In the genomic region with DNA sequence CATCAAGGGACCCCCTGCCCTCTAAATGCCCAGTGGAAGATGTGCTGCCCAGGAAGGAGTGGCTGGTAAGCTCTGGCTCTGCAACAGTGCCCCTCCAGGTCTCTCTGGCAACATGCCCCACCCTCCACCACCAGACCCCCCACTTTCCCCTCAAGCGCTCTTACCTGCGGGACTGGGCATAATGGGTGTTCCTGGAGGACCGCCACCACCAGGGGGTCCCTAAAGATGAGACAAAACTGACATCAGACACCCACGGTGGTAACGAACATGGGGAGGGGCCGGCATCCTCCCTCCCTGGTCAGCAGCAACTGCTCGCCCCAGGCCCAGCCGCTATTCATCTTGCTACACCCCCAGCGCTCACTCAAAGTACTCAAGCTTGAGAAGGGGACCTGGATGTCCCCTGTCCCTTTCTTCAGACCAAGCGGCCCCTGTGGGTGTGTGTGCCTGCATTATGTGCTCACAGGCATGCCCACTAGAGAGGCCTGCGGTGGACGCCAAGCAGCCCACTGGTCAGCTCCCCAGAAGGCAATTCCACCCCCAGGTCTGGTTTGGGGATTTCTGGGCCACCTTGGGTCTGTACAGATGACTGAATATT, we compare ENCODE assay signal across 23 cellular contexts.
"Had no signal": no experiment of that assay in that cellular context is flagged by ENCODE, and none has a peak within 500 bp of the region (broad histone marks: within the 10 kb centered on the region; RNA-seq: fewer than 3 reads in every experiment).

No MANE protein-coding gene starts in this region.

- H3K4me1 Mint-ChIP-seq: stimulated activated memory B cell treated with anti-CD40 and anti-IgM and Interleukin-4, amounts not matched to agents 10 μg/mL and 1 μg/mL and 100 μg/mL, for 72 hours had no signal

- ATAC-seq: effector memory CD8-positive, alpha-beta T cell; gastroesophageal sphincter; left cardiac atrium; naive thymus-derived CD4-positive, alpha-beta T cell; stimulated activated memory B cell treated with anti-CD40 and anti-IgM and Interleukin-4, amounts not matched to agents 10 μg/mL and 1 μg/mL and 100 μg/mL, for 72 hours; stimulated activated naive CD8-positive, alpha-beta T cell treated with anti-CD3 and anti-CD28 coated beads, Interleukin-15, amount 100 ng/mL, for 72 hours had no signal

- H3K4me3 ChIP-seq: esophagus squamous epithelium, gastroesophageal sphincter, left ventricle myocardium inferior, lung, smooth muscle cell, testis, transverse colon had no signal

- DNase-seq: cerebellar nuclear complex; effector memory CD8-positive, alpha-beta T cell; esophagus squamous epithelium; foreskin fibroblast; immature natural killer cell; left cardiac atrium; left ventricle myocardium inferior; mesendoderm; naive thymus-derived CD4-positive, alpha-beta T cell; posterior cingulate gyrus; stimulated activated CD4-positive, alpha-beta T cell treated with anti-CD3 and anti-CD28 coated beads, Interleukin-4, amount 100 ng/mL, for 1 hour; stimulated activated CD8-positive, alpha-beta memory T cell treated with anti-CD3 and anti-CD28 coated beads, Interleukin-4, amount 100 ng/mL, for 48 hours; stimulated activated naive CD8-positive, alpha-beta T cell treated with anti-CD3 and anti-CD28 coated beads, Interleukin-15, amount 100 ng/mL, for 72 hours; testis; transverse colon had no signal

- H3K27me3 ChIP-seq: esophagus squamous epithelium, gastroesophageal sphincter, neutrophil, testis, transverse colon had no signal

- H3K4me1 ChIP-seq: esophagus squamous epithelium, transverse colon had no signal

- H3K4me3 Mint-ChIP-seq: dendritic cell treated with granulocyte-macrophage colony-stimulating factor and Interleukin-4, amounts not matched to agents 40 ng/mL and 50 ng/mL, for 4 days; effector memory CD8-positive, alpha-beta T cell; immature natural killer cell; naive thymus-derived CD4-positive, alpha-beta T cell; stimulated activated memory B cell treated with anti-CD40 and anti-IgM and Interleukin-4, amounts not matched to agents 10 μg/mL and 1 μg/mL and 100 μg/mL, for 72 hours; stimulated activated naive CD8-positive, alpha-beta T cell treated with anti-CD3 and anti-CD28 coated beads, Interleukin-15, amount 100 ng/mL, for 72 hours had no signal

- H3K27ac ChIP-seq: esophagus squamous epithelium, gastroesophageal sphincter, left ventricle myocardium inferior, neutrophil, testis, transverse colon had no signal

- H3K27ac Mint-ChIP-seq: dendritic cell treated with granulocyte-macrophage colony-stimulating factor and Interleukin-4, amounts not matched to agents 40 ng/mL and 50 ng/mL, for 4 days; stimulated activated memory B cell treated with anti-CD40 and anti-IgM and Interleukin-4, amounts not matched to agents 10 μg/mL and 1 μg/mL and 100 μg/mL, for 72 hours had no signal

- H3K36me3 ChIP-seq: neutrophil had no signal

- H3K9me3 Mint-ChIP-seq: dendritic cell treated with granulocyte-macrophage colony-stimulating factor and Interleukin-4, amounts not matched to agents 40 ng/mL and 50 ng/mL, for 4 days; effector memory CD8-positive, alpha-beta T cell; immature natural killer cell; stimulated activated memory B cell treated with anti-CD40 and anti-IgM and Interleukin-4, amounts not matched to agents 10 μg/mL and 1 μg/mL and 100 μg/mL, for 72 hours; stimulated activated naive CD8-positive, alpha-beta T cell treated with anti-CD3 and anti-CD28 coated beads, Interleukin-15, amount 100 ng/mL, for 72 hours had no signal

- H3K9me3 ChIP-seq: esophagus squamous epithelium, gastroesophageal sphincter, left ventricle myocardium inferior, neutrophil, testis, transverse colon had no signal

- H3K4me2 ChIP-seq: smooth muscle cell had no signal

- H3K27me3 Mint-ChIP-seq: dendritic cell treated with granulocyte-macrophage colony-stimulating factor and Interleukin-4, amounts not matched to agents 40 ng/mL and 50 ng/mL, for 4 days; effector memory CD8-positive, alpha-beta T cell; naive thymus-derived CD4-positive, alpha-beta T cell; stimulated activated memory B cell treated with anti-CD40 and anti-IgM and Interleukin-4, amounts not matched to agents 10 μg/mL and 1 μg/mL and 100 μg/mL, for 72 hours; stimulated activated naive CD8-positive, alpha-beta T cell treated with anti-CD3 and anti-CD28 coated beads, Interleukin-15, amount 100 ng/mL, for 72 hours had no signal

- FAIRE-seq: colon, keratinocyte had no signal
